Comparison of ENCODE assay signal across 26 cellular contexts in genomic region chr13:37662624-37663023, GRCh38.
DNase-seq lines count a peak whose midpoint lies in the region; ATAC-seq, FAIRE-seq and TF ChIP-seq lines count a peak whose summit lies in the region.
"Had no signal": no experiment of that assay in that cellular context is flagged by ENCODE, and none has a peak within 500 bp of the region (broad histone marks: within the 10 kb centered on the region; RNA-seq: fewer than 3 reads in every experiment).

No MANE protein-coding gene starts in this region.

- no peak overlapping the region for H3K4me3 Mint-ChIP-seq in astrocyte (ENCODE audit: unreplicated experiment)
- H3K4me3 Mint-ChIP-seq: CD14-positive monocyte; CD4-positive, alpha-beta memory T cell; CD4-positive, CD25-positive, alpha-beta regulatory T cell; CD8-positive, alpha-beta memory T cell had no signal

- peaks cover 2% of the 10 kb centered on the region for H3K36me3 Mint-ChIP-seq in astrocyte (ENCODE audit: low read depth, unreplicated experiment)
- H3K36me3 Mint-ChIP-seq: CD14-positive monocyte; CD4-positive, alpha-beta memory T cell; CD4-positive, CD25-positive, alpha-beta regulatory T cell; CD8-positive, alpha-beta memory T cell had no signal

- H3K27ac ChIP-seq in GM23248 (no peak overlapping the region), IMR-90 (ENCODE audit: insufficient read depth, low read length) (no peak overlapping the region), astrocyte (ENCODE audit: low read depth, low read length) (no peak overlapping the region), psoas muscle (no peak overlapping the region)
- H3K27ac ChIP-seq: BLaER1 had no signal

- H4K8ac ChIP-seq in IMR-90 (ENCODE audit: low read depth in 2 of 2, low read length in 2 of 2): peak overlapping the region in 1 of 2 experiments; percentile 6; a peak in 1 of 4 replicates

- H3K23ac ChIP-seq in IMR-90 (ENCODE audit: low read depth, low read length): no peak overlapping the region; the same call in 1 of the 2 replicates

- H4K91ac ChIP-seq in IMR-90 (ENCODE audit: insufficient read depth, low read depth, low read length): no peak overlapping the region

- no peaks in the 10 kb centered on the region for H3K9me1 ChIP-seq in IMR-90 (ENCODE audit: insufficient read depth, low read length)

- no peak overlapping the region for H3K27ac Mint-ChIP-seq in astrocyte (ENCODE audit: unreplicated experiment)
- H3K27ac Mint-ChIP-seq: CD14-positive monocyte; CD4-positive, alpha-beta memory T cell; CD4-positive, CD25-positive, alpha-beta regulatory T cell; CD8-positive, alpha-beta memory T cell had no signal

- no peak for ATAC-seq in IMR-90 (ENCODE audit: low read depth)
- no peak for ATAC-seq in psoas muscle

- H3K9me3 ChIP-seq in GM23248 (ENCODE audit: low read depth): no peaks in the 10 kb centered on the region
- no peaks in the 10 kb centered on the region for H3K9me3 ChIP-seq in IMR-90 (ENCODE audit: control insufficient read depth, insufficient read depth, low read length)
- H3K9me3 ChIP-seq in astrocyte (ENCODE audit: insufficient read depth, low read depth, low read length): no peaks in the 10 kb centered on the region
- no peaks in the 10 kb centered on the region for H3K9me3 ChIP-seq in psoas muscle
- H3K9me3 ChIP-seq: BE2C, BLaER1 had no signal

- H3K36me3 ChIP-seq in GM23248 (ENCODE audit: low read depth) (no peaks in the 10 kb centered on the region; the same call in 1 of the 2 replicates), IMR-90 (ENCODE audit: control insufficient read depth, insufficient read depth, low read length) (no peaks in the 10 kb centered on the region), astrocyte (ENCODE audit: insufficient read depth, low read length) (no peaks in the 10 kb centered on the region), psoas muscle (ENCODE audit: insufficient read depth in 1 of 2, low read depth in 1 of 2) (no peaks in the 10 kb centered on the region)
- H3K36me3 ChIP-seq: BE2C, BLaER1 had no signal

- CTCF ChIA-PET in IMR-90 (lab: Yijun Ruan, JAX): interaction anchor here (0.7 kb wide), 1 partner anchor 394 kb away, joined by 3 read pairs; no protein-coding TSS in a partner anchor

- H3K56ac ChIP-seq in IMR-90 (ENCODE audit: extremely low read depth, insufficient read depth, low read length): no peak overlapping the region

- no peak overlapping the region for H2BK20ac ChIP-seq in IMR-90 (ENCODE audit: low read depth, low read length)

- H2BK5ac ChIP-seq in IMR-90 (ENCODE audit: low read depth, low read length, poor library complexity, severe bottlenecking): peak overlapping the region; percentile 47

- H3K79me1 ChIP-seq in IMR-90 (ENCODE audit: low read depth in 1 of 2, low read length in 2 of 2): no peaks in the 10 kb centered on the region

- H3K9ac ChIP-seq in GM23248 (no peak overlapping the region), IMR-90 (ENCODE audit: low read depth, low read length) (no peak overlapping the region), astrocyte (ENCODE audit: low read length) (no peak overlapping the region)
- H3K9ac ChIP-seq: BLaER1 had no signal

- no peak overlapping the region for H2BK15ac ChIP-seq in IMR-90 (ENCODE audit: low read depth, low read length)

- no peaks in the 10 kb centered on the region for H3K79me2 ChIP-seq in GM23248 (ENCODE audit: insufficient read depth)
- no peaks in the 10 kb centered on the region for H3K79me2 ChIP-seq in astrocyte (ENCODE audit: insufficient read depth, low read length)

- 74 to 77% methylated on average over 3 of the region's 3 CpGs for WGBS in GM23248 (ENCODE audit: low coverage in 1 of 2, low lambda C conversion rate in 2 of 2, missing lambda C conversion rate in 2 of 2), 2 experiments
- WGBS in IMR-90 (ENCODE audit: extremely low coverage in 2 of 2, insufficient read length in 1 of 2), 2 experiments: no CpG with 5 or more reads among the region's 3 CpGs
- WGBS in psoas muscle, 3 donors: 49 to 66% (median 51%) methylated on average over 3 of the region's 3 CpGs

- peaks cover 9% of the 10 kb centered on the region for H3K4me1 ChIP-seq in GM23248 (ENCODE audit: insufficient read depth)
- H3K4me1 ChIP-seq in IMR-90 (ENCODE audit: control insufficient read depth, insufficient read depth, low read length): peaks cover 8% of the 10 kb centered on the region; the same call in 1 of the 2 replicates
- peaks cover 7% of the 10 kb centered on the region for H3K4me1 ChIP-seq in astrocyte (ENCODE audit: insufficient read depth, low read length)
- no peaks in the 10 kb centered on the region for H3K4me1 ChIP-seq in psoas muscle
- H3K4me1 ChIP-seq: BE2C had no signal

- peak overlapping the region; percentile 64; the same call in 1 of the 2 replicates for H3K18ac ChIP-seq in IMR-90 (ENCODE audit: low read depth, low read length)

- TF ChIP-seq CTCF in IMR-90 (conservative IDR thresholded peaks at IDR 0.05; ENCODE audit: low read depth, low read length) (no peak), astrocyte (IDR thresholded peaks at IDR 0.05; ENCODE audit: insufficient read depth, low read depth, low read length) (no peak), psoas muscle (IDR thresholded peaks at IDR 0.05) (no peak)

- no peak overlapping the region; the same call in 1 of the 2 replicates for H2BK120ac ChIP-seq in IMR-90 (ENCODE audit: low read depth, low read length)

- intact Hi-C loops in IMR-90 (cut with micrococcal nuclease): no loop called here
- intact Hi-C loops in psoas muscle (cut with DNase I): no loop called here

- H3K4me3 ChIP-seq in GM23248: no peak overlapping the region
- H3K4me3 ChIP-seq in IMR-90 (ENCODE audit: insufficient read depth, low read depth, low read length): no peak overlapping the region
- no peak overlapping the region for H3K4me3 ChIP-seq in astrocyte (ENCODE audit: insufficient read depth, low read depth, low read length)
- no peak overlapping the region for H3K4me3 ChIP-seq in psoas muscle
- H3K4me3 ChIP-seq: BLaER1 had no signal

- no peaks in the 10 kb centered on the region for H3K9me2 ChIP-seq in GM23248 (ENCODE audit: insufficient read depth)

- H3F3A ChIP-seq in GM23248 (ENCODE audit: insufficient read depth): peaks cover 15% of the 10 kb centered on the region

- no peaks in the 10 kb centered on the region for H3K27me3 Mint-ChIP-seq in astrocyte (ENCODE audit: low read depth, unreplicated experiment)
- H3K27me3 Mint-ChIP-seq: CD4-positive, alpha-beta memory T cell; CD4-positive, CD25-positive, alpha-beta regulatory T cell; CD8-positive, alpha-beta memory T cell had no signal

- H4K20me1 ChIP-seq in GM23248 (ENCODE audit: insufficient read depth): no peaks in the 10 kb centered on the region
- H4K20me1 ChIP-seq in IMR-90 (ENCODE audit: insufficient read depth, low read length): no peaks in the 10 kb centered on the region
- no peaks in the 10 kb centered on the region for H4K20me1 ChIP-seq in astrocyte (ENCODE audit: insufficient read depth, low read length)
- H4K20me1 ChIP-seq: BLaER1 had no signal

- in situ Hi-C loops in GM23248 (cut with MboI) (no loop called here), IMR-90 (cut with MboI; ENCODE audit: low sequenced_read_pairs) (no loop called here)

- BruUV-seq in IMR-90 (replicated peaks; lab: Mats Ljungman, UMichigan): no TSS peak

- H3K4ac ChIP-seq in IMR-90 (ENCODE audit: low read depth, low read length): 0 out of 2 replicates have a peak overlapping the region, but pooled peaks have one; percentile 0

- H3K4me2 ChIP-seq in GM23248 (ENCODE audit: unreplicated experiment): no peak overlapping the region
- no peak overlapping the region for H3K4me2 ChIP-seq in IMR-90 (ENCODE audit: low read depth, low read length)
- H3K4me2 ChIP-seq in astrocyte (ENCODE audit: low read length): no peak overlapping the region
- H3K4me2 ChIP-seq: BLaER1 had no signal

- H2AK9ac ChIP-seq in IMR-90 (replicated peaks; ENCODE audit: low read depth, low read length, poor library complexity): no peak overlapping the region

- no peak for DNase-seq in GM23248
- DNase-seq in IMR-90: no peak
- DNase-seq in astrocyte (ENCODE audit: low read depth): no peak
- DNase-seq in effector CD8-positive, alpha-beta T cell (lab: John Stamatoyannopoulos, UW): no peak
- no peak for DNase-seq in psoas muscle
- no peak for DNase-seq in GOT3 (lab: John Stamatoyannopoulos, UW)
- DNase-seq: 8988T; ACHN; BE2C; C1 segment of cervical spinal cord; CD4-positive, alpha-beta memory T cell; CD4-positive, CD25-positive, alpha-beta regulatory T cell; CD8-positive, alpha-beta memory T cell; COR-L47; DMS 273 treated with DMSO at 0.1 percent for 48 hours; DMS153; DMS53; DMS79; DND-41; EL; GDM1 had no signal

- no peak for TF ChIP-seq POLR2A in IMR-90 (IDR thresholded peaks at IDR 0.05; ENCODE audit: low read depth, low read length)

- H2AFZ ChIP-seq in GM23248: 0 out of 2 replicates have a peak overlapping the region, but pooled peaks have one; percentile 7
- H2AFZ ChIP-seq in IMR-90 (replicated peaks; ENCODE audit: low read length, poor library complexity): no peak overlapping the region
- no peak overlapping the region for H2AFZ ChIP-seq in astrocyte (ENCODE audit: low read depth, low read length)

- dilution Hi-C loops in IMR-90 (cut with HindIII; ENCODE audit: low sequenced_read_pairs, unreplicated experiment): no loop called here

- H3K4me1 Mint-ChIP-seq in astrocyte (ENCODE audit: low read depth, unreplicated experiment): peaks cover 13% of the 10 kb centered on the region
- H3K4me1 Mint-ChIP-seq: CD14-positive monocyte; CD4-positive, alpha-beta memory T cell; CD4-positive, CD25-positive, alpha-beta regulatory T cell; CD8-positive, alpha-beta memory T cell had no signal

- no peaks in the 10 kb centered on the region for H3K9me3 Mint-ChIP-seq in astrocyte (ENCODE audit: unreplicated experiment)

- FAIRE-seq in astrocyte (lab: Jason Lieb, UNC): peak; percentile 5
- FAIRE-seq: A204.1, GM12891, GM19239 had no signal

- no peak for TF ChIP-seq RAD21 in IMR-90 (IDR thresholded peaks at IDR 0.05; ENCODE audit: low read length)

- no peak overlapping the region for H3K14ac ChIP-seq in IMR-90 (replicated peaks; ENCODE audit: low read depth, low read length)

- H3K27me3 ChIP-seq in GM23248 (replicated peaks; ENCODE audit: insufficient read depth) (no peaks in the 10 kb centered on the region), IMR-90 (ENCODE audit: control insufficient read depth, insufficient read depth, low read length) (no peaks in the 10 kb centered on the region), astrocyte (ENCODE audit: insufficient read depth, low read length) (no peaks in the 10 kb centered on the region), psoas muscle (ENCODE audit: insufficient read depth in 3 of 3, low read length in 2 of 3) (no peaks in the 10 kb centered on the region)
- H3K27me3 ChIP-seq: BE2C, BLaER1 had no signal

- POLR2A ChIA-PET in IMR-90 (lab: Charles Lee; ENCODE audit: unreplicated experiment): no interaction called here

- H4K5ac ChIP-seq in IMR-90 (ENCODE audit: low read depth, low read length): no peak overlapping the region

- H2AK5ac ChIP-seq in IMR-90 (ENCODE audit: low read depth, low read length): no peak overlapping the region

TF ChIP-seq in IMR-90, 13 proteins besides CTCF, POLR2A, EP300 and RAD21 (continues in another document):
- TF ChIP-seq CEBPB (IDR thresholded peaks at IDR 0.05; ENCODE audit: low read depth, low read length): no peak
- TF ChIP-seq SMC3 (IDR thresholded peaks at IDR 0.05; ENCODE audit: low read depth, low read length): no peak
- TF ChIP-seq NFE2L2 (IDR thresholded peaks at IDR 0.05; ENCODE audit: low read depth, low read length): no peak
